ENCODE assay signal across 1 cellular context in the genomic region with DNA sequence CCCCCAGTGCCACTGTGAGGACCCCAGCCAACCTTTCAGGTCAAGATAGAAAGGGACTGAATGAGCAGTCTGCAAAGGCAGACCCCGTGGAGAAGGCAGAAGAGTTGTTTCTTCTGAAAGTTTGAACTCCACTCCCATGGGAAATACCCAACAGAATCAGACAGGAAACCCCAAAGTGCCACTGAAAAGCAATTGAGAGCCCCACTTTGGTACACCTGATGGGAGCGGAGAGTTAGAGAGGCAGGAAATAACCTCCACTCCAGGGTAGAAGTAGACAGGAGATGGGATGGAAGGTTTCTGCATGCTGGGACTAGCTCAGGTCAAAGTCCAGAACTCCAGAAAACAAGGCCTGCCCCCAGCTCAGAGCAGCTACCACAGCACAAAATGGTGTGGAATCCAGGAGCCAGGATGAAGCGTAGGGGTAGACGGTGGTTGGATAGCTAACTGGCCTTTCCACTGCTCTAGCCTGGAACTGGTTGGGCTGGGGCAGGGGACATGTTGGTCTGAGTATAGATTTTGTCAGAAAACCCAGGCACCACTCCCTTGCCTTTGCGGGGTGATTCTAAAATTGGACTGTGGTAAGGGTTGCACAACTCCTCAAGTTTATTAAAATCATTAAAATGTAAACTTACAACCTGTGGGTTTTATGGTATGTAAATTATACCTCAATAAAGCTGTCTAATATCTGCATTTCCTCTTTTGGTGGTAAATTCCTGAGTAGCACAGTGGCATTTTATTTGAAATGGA.
TF ChIP-seq lines count a peak whose summit lies in the region.

No MANE protein-coding gene starts in this region.

TF ChIP-seq in liver, 16 proteins besides CTCF, POLR2A, EP300 and RAD21 (continued from another document):
- TF ChIP-seq, protein P1, sequence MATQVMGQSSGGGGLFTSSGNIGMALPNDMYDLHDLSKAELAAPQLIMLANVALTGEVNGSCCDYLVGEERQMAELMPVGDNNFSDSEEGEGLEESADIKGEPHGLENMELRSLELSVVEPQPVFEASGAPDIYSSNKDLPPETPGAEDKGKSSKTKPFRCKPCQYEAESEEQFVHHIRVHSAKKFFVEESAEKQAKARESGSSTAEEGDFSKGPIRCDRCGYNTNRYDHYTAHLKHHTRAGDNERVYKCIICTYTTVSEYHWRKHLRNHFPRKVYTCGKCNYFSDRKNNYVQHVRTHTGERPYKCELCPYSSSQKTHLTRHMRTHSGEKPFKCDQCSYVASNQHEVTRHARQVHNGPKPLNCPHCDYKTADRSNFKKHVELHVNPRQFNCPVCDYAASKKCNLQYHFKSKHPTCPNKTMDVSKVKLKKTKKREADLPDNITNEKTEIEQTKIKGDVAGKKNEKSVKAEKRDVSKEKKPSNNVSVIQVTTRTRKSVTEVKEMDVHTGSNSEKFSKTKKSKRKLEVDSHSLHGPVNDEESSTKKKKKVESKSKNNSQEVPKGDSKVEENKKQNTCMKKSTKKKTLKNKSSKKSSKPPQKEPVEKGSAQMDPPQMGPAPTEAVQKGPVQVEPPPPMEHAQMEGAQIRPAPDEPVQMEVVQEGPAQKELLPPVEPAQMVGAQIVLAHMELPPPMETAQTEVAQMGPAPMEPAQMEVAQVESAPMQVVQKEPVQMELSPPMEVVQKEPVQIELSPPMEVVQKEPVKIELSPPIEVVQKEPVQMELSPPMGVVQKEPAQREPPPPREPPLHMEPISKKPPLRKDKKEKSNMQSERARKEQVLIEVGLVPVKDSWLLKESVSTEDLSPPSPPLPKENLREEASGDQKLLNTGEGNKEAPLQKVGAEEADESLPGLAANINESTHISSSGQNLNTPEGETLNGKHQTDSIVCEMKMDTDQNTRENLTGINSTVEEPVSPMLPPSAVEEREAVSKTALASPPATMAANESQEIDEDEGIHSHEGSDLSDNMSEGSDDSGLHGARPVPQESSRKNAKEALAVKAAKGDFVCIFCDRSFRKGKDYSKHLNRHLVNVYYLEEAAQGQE (IDR thresholded peaks at IDR 0.05) = no peak
- TF ChIP-seq GABPA (IDR thresholded peaks at IDR 0.05 in 1 of 2, conservative IDR thresholded peaks at IDR 0.05 in 1 of 2) (peak in 1 of 2 donors; percentile 38), FOXA2 (IDR thresholded peaks at IDR 0.05) (no peak)
